In the genomic region with DNA sequence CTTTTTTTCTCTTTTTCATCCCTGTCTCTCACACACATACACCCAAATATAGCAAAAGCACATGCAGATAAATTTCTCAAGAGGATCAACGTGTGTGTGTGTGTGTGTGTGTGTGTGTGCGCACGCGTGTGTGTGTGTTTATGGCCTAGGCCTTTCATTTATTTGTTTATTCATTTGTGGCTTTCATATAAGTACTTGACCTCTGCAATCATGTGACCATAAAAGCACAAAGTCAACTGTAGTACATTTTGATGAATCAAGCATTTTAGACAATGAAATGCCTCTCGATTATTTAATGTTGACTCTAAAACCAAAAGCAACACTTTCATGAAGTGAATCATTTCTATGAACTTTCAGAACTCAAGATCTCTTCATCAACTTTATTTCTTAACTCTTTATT, we compare ENCODE assay signal across 31 cellular contexts.
"Had no signal": no experiment of that assay in that cellular context is flagged by ENCODE, and none has a peak within 500 bp of the region (broad histone marks: within the 10 kb centered on the region; RNA-seq: fewer than 3 reads in every experiment).

No MANE protein-coding gene starts in this region.

- H3K27ac ChIP-seq: adrenal gland, body of pancreas, Peyer's patch, SJSA1, VCaP had no signal

- H3K27me3 ChIP-seq: adrenal gland, body of pancreas, Peyer's patch had no signal

- H3K9me2 ChIP-seq: SK-N-SH had no signal

- H3K4me3 ChIP-seq: adrenal gland, body of pancreas, Peyer's patch, SJSA1 had no signal

- H3K4me2 ChIP-seq: SK-N-SH had no signal

- DNase-seq: activated B cell treated with CpG ODN at 0.5 μM for 24 hours; activated CD4-positive, alpha-beta memory T cell treated with anti-CD3 and anti-CD28 coated beads for 36 hours; activated CD4-positive, alpha-beta T cell treated with anti-CD3 and anti-CD28 coated beads for 4 hours; activated CD4-positive, alpha-beta T cell treated with anti-CD3 and anti-CD28 coated beads, Interleukin-2, amount 50 U/mL, for 1 hour; activated CD4-positive, CD25-positive, alpha-beta regulatory T cell treated with anti-CD3 and anti-CD28 coated beads, Interleukin-2, amount 50 U/mL, for 72 hours; activated CD8-positive, alpha-beta memory T cell treated with anti-CD3 and anti-CD28 coated beads, Interleukin-2, amount 50 U/mL, for 4 hours; activated gamma-delta T cell treated with Interleukin-2 at 50 U/mL for 16 hours; activated naive CD4-positive, alpha-beta T cell treated with anti-CD3 and anti-CD28 coated beads for 36 hours; activated T-cell treated with anti-CD3 and anti-CD28 coated beads for 4 hours; activated T-cell treated with anti-CD3 and anti-CD28 coated beads, Interleukin-2, amount 50 U/mL, for 4 hours; adrenal gland; body of pancreas; caudate nucleus; cerebellar nuclear complex; Karpas-422; NCI-H1105; NCI-H1417 treated with DMSO at 0.1 percent for 48 hours; NCI-H187 treated with DMSO at 0.1 percent for 48 hours; NCI-H345; NCI-H69; NK-92 treated with Interleukin-12 subunit alpha and Interleukin-12 subunit beta, amount 100 ng/mL, for 24 hours; PC-3; Peyer's patch; RPMI8226; SHP77 treated with DMSO at 0.1 percent for 48 hours; SK-N-SH; T-cell; T-helper 2 cell; T-helper 9 cell had no signal

- H3K4me1 ChIP-seq: adrenal gland, body of pancreas, Peyer's patch, SJSA1 had no signal

- H3K36me3 ChIP-seq: adrenal gland, Peyer's patch, SJSA1 had no signal

- H3K9me3 ChIP-seq: adrenal gland, body of pancreas, Peyer's patch, SJSA1, SK-N-SH had no signal
